11 cellular contexts compared by ENCODE assay signal in the genomic region with DNA sequence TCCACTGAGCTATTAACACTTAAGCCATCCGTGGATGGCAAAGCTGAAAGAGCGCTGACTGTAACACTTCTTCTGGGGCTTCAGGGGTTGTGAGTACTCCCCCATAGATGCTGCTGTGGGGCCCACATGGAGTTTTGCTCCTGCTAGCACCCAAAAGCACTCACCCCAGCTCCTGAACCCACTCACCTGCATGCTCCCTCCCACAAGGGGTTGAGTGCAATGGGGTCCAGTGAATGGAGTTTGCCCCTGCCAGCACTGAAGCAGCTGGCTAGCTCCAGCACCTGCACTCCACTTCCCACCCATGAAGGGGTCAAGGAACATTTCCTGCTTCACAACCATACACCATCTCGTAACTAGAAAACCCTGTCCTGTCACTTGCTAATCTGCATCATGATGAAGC.
DNase-seq lines count a peak whose midpoint lies in the region; ATAC-seq and TF ChIP-seq lines count a peak whose summit lies in the region.
"Had no signal": no experiment of that assay in that cellular context is flagged by ENCODE, and none has a peak within 500 bp of the region (broad histone marks: within the 10 kb centered on the region; RNA-seq: fewer than 3 reads in every experiment).

No MANE protein-coding gene starts in this region.

- ATAC-seq in GM19035 (IDR thresholded peaks at IDR 0.05; ENCODE audit: unreplicated experiment) (peak; percentile 26), GM21576 (IDR thresholded peaks at IDR 0.05; ENCODE audit: unreplicated experiment) (peak; percentile 17), HG03175 (IDR thresholded peaks at IDR 0.05; ENCODE audit: unreplicated experiment) (peak; percentile 27), GM18868 (IDR thresholded peaks at IDR 0.05; ENCODE audit: unreplicated experiment) (no peak)
- no peak for ATAC-seq in activated naive CD8-positive, alpha-beta T cell treated with anti-CD3 and anti-CD28 coated beads, Interleukin-2, amount 50 U/mL, for 24 hours
- ATAC-seq: mucosa of descending colon had no signal

- H3K27ac Mint-ChIP-seq in activated naive CD8-positive, alpha-beta T cell treated with anti-CD3 and anti-CD28 coated beads, Interleukin-2, amount 50 U/mL, for 24 hours: peak overlapping the region; percentile 96
- H3K27ac Mint-ChIP-seq in chondrocyte (ENCODE audit: unreplicated experiment): no peak overlapping the region

- TF ChIP-seq CTCF in chondrocyte (IDR thresholded peaks at IDR 0.05): no peak

- peak overlapping the region; percentile 61 for H3K4me3 Mint-ChIP-seq in activated naive CD8-positive, alpha-beta T cell treated with anti-CD3 and anti-CD28 coated beads, Interleukin-2, amount 50 U/mL, for 24 hours
- H3K4me3 Mint-ChIP-seq in chondrocyte (ENCODE audit: unreplicated experiment): no peak overlapping the region

- peaks cover 2% of the 10 kb centered on the region for H3K27me3 Mint-ChIP-seq in activated naive CD8-positive, alpha-beta T cell treated with anti-CD3 and anti-CD28 coated beads, Interleukin-2, amount 50 U/mL, for 24 hours
- peaks cover 6% of the 10 kb centered on the region for H3K27me3 Mint-ChIP-seq in chondrocyte (ENCODE audit: low read depth)

- peaks cover 80% of the 10 kb centered on the region for H3K4me1 Mint-ChIP-seq in activated naive CD8-positive, alpha-beta T cell treated with anti-CD3 and anti-CD28 coated beads, Interleukin-2, amount 50 U/mL, for 24 hours
- no peaks in the 10 kb centered on the region for H3K4me1 Mint-ChIP-seq in chondrocyte (ENCODE audit: low read depth)

- no peaks in the 10 kb centered on the region for H3K9me3 Mint-ChIP-seq in activated naive CD8-positive, alpha-beta T cell treated with anti-CD3 and anti-CD28 coated beads, Interleukin-2, amount 50 U/mL, for 24 hours
- peaks cover 7% of the 10 kb centered on the region for H3K9me3 Mint-ChIP-seq in chondrocyte (ENCODE audit: low read depth)

- no peak for DNase-seq in activated naive CD8-positive, alpha-beta T cell treated with anti-CD3 and anti-CD28 coated beads, Interleukin-2, amount 50 U/mL, for 24 hours
- no peak for DNase-seq in stimulated activated CD4-positive, alpha-beta T cell treated with anti-CD3 and anti-CD28 coated beads, Interleukin-12 subunit alpha, Interleukin-12 subunit beta, amount 100 ng/mL, for 4 hours
- DNase-seq in chondrocyte (ENCODE audit: low spot score): no peak
- DNase-seq: activated gamma-delta T cell, mucosa of descending colon, NCI-H446 treated with DMSO at 0.1 percent for 48 hours, substantia nigra had no signal

- no peaks in the 10 kb centered on the region for H3K36me3 Mint-ChIP-seq in activated naive CD8-positive, alpha-beta T cell treated with anti-CD3 and anti-CD28 coated beads, Interleukin-2, amount 50 U/mL, for 24 hours (ENCODE audit: low read depth)
- H3K36me3 Mint-ChIP-seq in chondrocyte (ENCODE audit: low read depth): no peaks in the 10 kb centered on the region

Comparison
In these comparisons a context has a peak if more than half of its experiments do, and no peak if none do; other contexts are left out.
1. ATAC-seq: peak in GM19035 (single experiment), GM21576 (single experiment) and HG03175 (single experiment); none in activated naive CD8-positive, alpha-beta T cell treated with anti-CD3 and anti-CD28 coated beads, Interleukin-2, amount 50 U/mL, for 24 hours (single experiment) and GM18868 (single experiment).